ENCODE assay signal across 35 cellular contexts in the genomic region with DNA sequence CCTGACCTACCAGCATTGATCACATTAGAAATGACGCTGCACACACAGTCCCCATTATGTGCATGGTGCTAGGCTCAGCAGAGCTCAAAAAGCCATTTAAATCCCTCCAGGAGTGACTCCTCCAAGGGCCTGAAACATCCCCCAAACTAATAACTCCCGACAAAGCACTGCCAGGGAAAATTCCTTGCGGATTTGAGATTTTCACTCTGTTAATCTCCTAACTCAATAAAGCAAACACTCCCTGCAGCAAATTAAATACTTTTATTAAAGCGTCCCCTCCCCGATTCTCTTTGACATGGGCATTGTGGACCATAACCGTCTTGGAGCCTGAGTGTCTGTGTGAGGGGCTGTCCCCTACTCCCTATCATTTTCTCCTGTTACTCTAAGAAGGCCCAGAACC.
"Had no signal": no experiment of that assay in that cellular context is flagged by ENCODE, and none has a peak within 500 bp of the region (broad histone marks: within the 10 kb centered on the region; RNA-seq: fewer than 3 reads in every experiment).

No MANE protein-coding gene starts in this region.

- H3K4me1 ChIP-seq: adrenal gland, body of pancreas, breast epithelium, esophagus squamous epithelium had no signal

- H3K27ac ChIP-seq: adrenal gland, body of pancreas, breast epithelium, cardiac muscle cell, colonic mucosa, epithelial cell of prostate, esophagus squamous epithelium, WERI-Rb-1 had no signal

- H3K27me3 Mint-ChIP-seq: activated CD8-positive, alpha-beta T cell treated with anti-CD3 and anti-CD28 coated beads for 36 hours; activated naive CD4-positive, alpha-beta T cell treated with anti-CD3 and anti-CD28 coated beads, Interleukin-2, amount 50 U/mL, for 24 hours; activated naive CD8-positive, alpha-beta T cell treated with anti-CD3 and anti-CD28 coated beads for 36 hours; activated naive CD8-positive, alpha-beta T cell treated with anti-CD3 and anti-CD28 coated beads, Interleukin-2, amount 50 U/mL, for 24 hours; T-helper 17 cell had no signal

- H3K36me3 ChIP-seq: adrenal gland, breast epithelium, cardiac muscle cell, colonic mucosa, esophagus squamous epithelium, WERI-Rb-1 had no signal

- H3K4me3 Mint-ChIP-seq: activated B cell treated with CpG ODN at 0.5 μM for 24 hours; activated CD8-positive, alpha-beta memory T cell treated with anti-CD3 and anti-CD28 coated beads, Interleukin-2, amount 10 ng/mL, durations not matched to agents 7 days and 5 days; activated CD8-positive, alpha-beta T cell treated with anti-CD3 and anti-CD28 coated beads for 36 hours; activated naive CD4-positive, alpha-beta T cell treated with anti-CD3 and anti-CD28 coated beads for 36 hours; activated naive CD4-positive, alpha-beta T cell treated with anti-CD3 and anti-CD28 coated beads, Interleukin-2, amount 50 U/mL, for 24 hours; activated naive CD8-positive, alpha-beta T cell treated with anti-CD3 and anti-CD28 coated beads for 36 hours; activated naive CD8-positive, alpha-beta T cell treated with anti-CD3 and anti-CD28 coated beads, Interleukin-2, amount 50 U/mL, for 24 hours; activated T-helper 1 cell treated with anti-CD3 and anti-CD28 coated beads, Interleukin-12 subunit alpha, Interleukin-12 subunit beta, Interleukin-2, Interleukin-4 antibody, amounts not matched to agents 30 ng/mL and 10 ng/mL and 1 ng/mL, durations not matched to agents 14 hours and 24 hours and 36 hours; T-helper 17 cell; T-helper 2 cell treated with Interferon-gamma antibody and Interleukin-4, amounts not matched to agents 5 μg/mL and 100 μg/mL, for 36 hours had no signal

- DNase-seq: activated B cell treated with CpG ODN at 0.5 μM for 24 hours; activated CD4-positive, alpha-beta T cell treated with anti-CD3 and anti-CD28 coated beads for 48 hours; activated CD4-positive, alpha-beta T cell treated with anti-CD3 and anti-CD28 coated beads, Interleukin-2, amount 50 U/mL, for 1 hour; activated CD4-positive, alpha-beta T cell treated with anti-CD3 and anti-CD28 coated beads, Interleukin-2, amount 50 U/mL, for 48 hours; activated CD8-positive, alpha-beta memory T cell treated with anti-CD3 and anti-CD28 coated beads, Interleukin-2, amount 10 ng/mL, durations not matched to agents 7 days and 5 days; activated CD8-positive, alpha-beta memory T cell treated with anti-CD3 and anti-CD28 coated beads, Interleukin-2, amount 50 U/mL, for 4 hours; activated CD8-positive, alpha-beta T cell treated with anti-CD3 and anti-CD28 coated beads for 36 hours; activated effector memory CD4-positive, alpha-beta T cell treated with anti-CD3 and anti-CD28 coated beads, Interleukin-2, amount 50 U/mL, for 16 hours; activated naive CD4-positive, alpha-beta T cell treated with anti-CD3 and anti-CD28 coated beads for 36 hours; activated naive CD8-positive, alpha-beta T cell treated with anti-CD3 and anti-CD28 coated beads for 36 hours; activated naive CD8-positive, alpha-beta T cell treated with anti-CD3 and anti-CD28 coated beads, Interleukin-2, amount 50 U/mL, for 24 hours; activated T-cell treated with anti-CD3 and anti-CD28 coated beads, Interleukin-2, amount 50 U/mL, for 1 hour; activated T-cell treated with anti-CD3 and anti-CD28 coated beads, Interleukin-2, amount 50 U/mL, for 48 hours; adrenal gland; amygdala; aorta; body of pancreas; central memory CD4-positive, alpha-beta T cell; cerebellar nuclear complex; colonic mucosa; effector CD8-positive, alpha-beta T cell; esophagus squamous epithelium; foreskin melanocyte; T-helper 1 cell; T-helper 17 cell; T1000; WERI-Rb-1 had no signal

- H3K4me1 Mint-ChIP-seq: activated B cell treated with CpG ODN at 0.5 μM for 24 hours; activated CD8-positive, alpha-beta memory T cell treated with anti-CD3 and anti-CD28 coated beads, Interleukin-2, amount 10 ng/mL, durations not matched to agents 7 days and 5 days; activated naive CD4-positive, alpha-beta T cell treated with anti-CD3 and anti-CD28 coated beads, Interleukin-2, amount 50 U/mL, for 24 hours; activated naive CD8-positive, alpha-beta T cell treated with anti-CD3 and anti-CD28 coated beads for 36 hours; activated naive CD8-positive, alpha-beta T cell treated with anti-CD3 and anti-CD28 coated beads, Interleukin-2, amount 50 U/mL, for 24 hours had no signal

- H3K9me3 ChIP-seq: adrenal gland, body of pancreas, breast epithelium, colonic mucosa, esophagus squamous epithelium had no signal

- H3K36me3 Mint-ChIP-seq: activated CD8-positive, alpha-beta memory T cell treated with anti-CD3 and anti-CD28 coated beads, Interleukin-2, amount 10 ng/mL, durations not matched to agents 7 days and 5 days; activated naive CD8-positive, alpha-beta T cell treated with anti-CD3 and anti-CD28 coated beads for 36 hours had no signal

- H3K27me3 ChIP-seq: adrenal gland, body of pancreas, breast epithelium, cardiac muscle cell, colonic mucosa, esophagus squamous epithelium had no signal

- H3K4me3 ChIP-seq: adrenal gland, body of pancreas, breast epithelium, cardiac muscle cell, colonic mucosa, esophagus squamous epithelium had no signal

- H3K9me3 Mint-ChIP-seq: activated B cell treated with CpG ODN at 0.5 μM for 24 hours; activated CD8-positive, alpha-beta T cell treated with anti-CD3 and anti-CD28 coated beads for 36 hours; activated naive CD4-positive, alpha-beta T cell treated with anti-CD3 and anti-CD28 coated beads for 36 hours; activated naive CD4-positive, alpha-beta T cell treated with anti-CD3 and anti-CD28 coated beads, Interleukin-2, amount 50 U/mL, for 24 hours; activated naive CD8-positive, alpha-beta T cell treated with anti-CD3 and anti-CD28 coated beads for 36 hours; activated naive CD8-positive, alpha-beta T cell treated with anti-CD3 and anti-CD28 coated beads, Interleukin-2, amount 50 U/mL, for 24 hours; activated T-helper 1 cell treated with anti-CD3 and anti-CD28 coated beads, Interleukin-12 subunit alpha, Interleukin-12 subunit beta, Interleukin-2, Interleukin-4 antibody, amounts not matched to agents 30 ng/mL and 10 ng/mL and 1 ng/mL, durations not matched to agents 14 hours and 24 hours and 36 hours; activated T-helper 2 cell treated with anti-CD3 and anti-CD28 coated beads, Interferon-gamma antibody, Interleukin-2, Interleukin-4, amounts not matched to agents 10 μg/mL and 5 μg/mL and 100 μg/mL, durations not matched to agents 14 hours and 24 hours and 36 hours; T-helper 2 cell treated with Interferon-gamma antibody and Interleukin-4, amounts not matched to agents 5 μg/mL and 100 μg/mL, for 36 hours had no signal

- ATAC-seq: activated CD4-positive, CD25-positive, alpha-beta regulatory T cell treated with anti-CD3 and anti-CD28 coated beads, Interleukin-2, amount 50 U/mL, for 24 hours; activated CD8-positive, alpha-beta memory T cell treated with anti-CD3 and anti-CD28 coated beads, Interleukin-2, amount 10 ng/mL, durations not matched to agents 7 days and 5 days; activated CD8-positive, alpha-beta T cell treated with anti-CD3 and anti-CD28 coated beads for 36 hours; activated naive CD8-positive, alpha-beta T cell treated with anti-CD3 and anti-CD28 coated beads, Interleukin-2, amount 50 U/mL, for 24 hours; body of pancreas; T-helper 17 cell had no signal

- H3K27ac Mint-ChIP-seq: activated B cell treated with CpG ODN at 0.5 μM for 24 hours; activated CD8-positive, alpha-beta memory T cell treated with anti-CD3 and anti-CD28 coated beads, Interleukin-2, amount 10 ng/mL, durations not matched to agents 7 days and 5 days; activated CD8-positive, alpha-beta T cell treated with anti-CD3 and anti-CD28 coated beads for 36 hours; activated naive CD4-positive, alpha-beta T cell treated with anti-CD3 and anti-CD28 coated beads for 36 hours; activated naive CD4-positive, alpha-beta T cell treated with anti-CD3 and anti-CD28 coated beads, Interleukin-2, amount 50 U/mL, for 24 hours; activated naive CD8-positive, alpha-beta T cell treated with anti-CD3 and anti-CD28 coated beads for 36 hours; activated naive CD8-positive, alpha-beta T cell treated with anti-CD3 and anti-CD28 coated beads, Interleukin-2, amount 50 U/mL, for 24 hours; activated T-helper 1 cell treated with anti-CD3 and anti-CD28 coated beads, Interleukin-12 subunit alpha, Interleukin-12 subunit beta, Interleukin-2, Interleukin-4 antibody, amounts not matched to agents 30 ng/mL and 10 ng/mL and 1 ng/mL, durations not matched to agents 14 hours and 24 hours and 36 hours; activated T-helper 2 cell treated with anti-CD3 and anti-CD28 coated beads, Interferon-gamma antibody, Interleukin-2, Interleukin-4, amounts not matched to agents 10 μg/mL and 5 μg/mL and 100 μg/mL, durations not matched to agents 14 hours and 24 hours and 36 hours; T-helper 17 cell; T-helper 2 cell treated with Interferon-gamma antibody and Interleukin-4, amounts not matched to agents 5 μg/mL and 100 μg/mL, for 36 hours had no signal
